1 cellular context compared by ENCODE assay signal in the genomic region with DNA sequence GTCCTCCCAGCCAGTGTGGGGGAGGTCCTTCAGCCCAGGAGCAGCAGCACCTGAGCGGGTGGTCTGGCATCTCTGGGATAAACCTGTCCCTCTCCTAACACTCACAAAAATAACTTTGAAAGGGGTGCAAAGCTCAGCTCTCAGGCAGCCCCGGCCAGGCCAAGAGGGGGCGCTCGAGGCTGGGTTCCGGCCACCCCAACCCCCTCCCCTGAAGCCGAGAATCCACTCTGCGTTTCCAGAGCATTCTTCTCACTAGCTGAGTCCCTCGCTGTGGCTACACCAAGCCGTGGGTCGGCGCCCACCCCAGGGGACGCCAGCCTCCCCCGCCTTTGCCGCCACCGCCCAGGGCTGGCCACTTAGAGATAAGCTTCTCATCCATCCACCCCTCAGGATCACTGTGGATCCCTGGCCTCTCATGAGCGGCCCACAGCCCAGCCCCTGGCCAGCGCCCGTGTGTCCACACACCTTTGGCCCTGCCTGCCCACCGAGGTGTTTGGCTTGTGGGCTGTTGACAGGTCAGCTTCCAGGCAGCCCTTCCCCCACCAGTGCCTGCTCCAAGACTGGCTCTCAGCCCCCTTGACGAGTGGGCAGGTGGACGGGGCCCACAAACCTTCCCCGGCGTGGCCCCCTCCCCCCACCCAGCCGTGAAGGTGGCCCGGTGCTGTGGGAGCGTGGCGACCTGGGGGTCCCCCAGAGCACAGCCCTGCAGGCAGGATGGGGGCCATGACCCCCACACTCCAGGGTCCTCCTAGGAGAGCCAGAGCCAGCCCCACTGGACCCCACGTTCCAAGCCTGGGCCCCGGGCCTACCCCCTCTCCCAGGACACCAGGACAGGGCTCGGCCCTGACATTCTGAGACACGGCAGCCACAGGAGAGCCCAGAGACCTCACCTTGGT.
TF ChIP-seq lines count a peak whose summit lies in the region.

No MANE protein-coding gene starts in this region.

TF ChIP-seq in K562, 482 proteins besides CTCF, POLR2A, EP300 and RAD21 (continued from another document and continues in another):
- TF ChIP-seq KLF13 (tag; IDR thresholded peaks at IDR 0.05; ENCODE audit: borderline replicate concordance, low read depth) (no peak), HMG20A (CRISPR knock-in tag; conservative IDR thresholded peaks at IDR 0.05) (no peak), SMARCB1 (IDR thresholded peaks at IDR 0.05; ENCODE audit: insufficient read length, low read depth) (peak; percentile 73), SIN3A (IDR thresholded peaks at IDR 0.05; ENCODE audit: borderline replicate concordance in 2 of 2, control insufficient read depth in 1 of 2, low read depth in 2 of 2, low read length in 2 of 2) (peak in 1 of 2 experiments; percentile 65; a peak in 1 of 4 replicates), NUFIP1 (IDR thresholded peaks at IDR 0.05; ENCODE audit: partially characterized antibody) (no peak), GABPA (tag; conservative IDR thresholded peaks at IDR 0.05; ENCODE audit: low read depth) (peak; percentile 57), JUND (IDR thresholded peaks at IDR 0.05; ENCODE audit: borderline replicate concordance, low read depth, low read length) (peak; percentile 57), JUND (tag; IDR thresholded peaks at IDR 0.05; ENCODE audit: borderline replicate concordance, low read depth, low read length) (no peak; the same call in 2 of the 3 replicates), SMAD4 (CRISPR knock-in tag; conservative IDR thresholded peaks at IDR 0.05) (peak; percentile 84), ZEB2 (IDR thresholded peaks at IDR 0.05) (peak; percentile 68), ZSCAN29 (IDR thresholded peaks at IDR 0.05) (no peak), ZKSCAN1 (IDR thresholded peaks at IDR 0.05; ENCODE audit: low read depth, low read length) (0 out of 2 replicates have a peak, but pooled peaks have one; percentile 45), ZNF146 (CRISPR knock-in tag; IDR thresholded peaks at IDR 0.05; ENCODE audit: unreplicated experiment) (no peak), MEIS2 (IDR thresholded peaks at IDR 0.05; ENCODE audit: partially characterized antibody) (no peak), ZNF778 (CRISPR knock-in tag; IDR thresholded peaks at IDR 0.05) (no peak), PRPF4 (IDR thresholded peaks at IDR 0.05; ENCODE audit: insufficient read depth, low read depth, low read length, poor library complexity, severe bottlenecking) (no peak), CBFA2T2 (conservative IDR thresholded peaks at IDR 0.05) (peak; percentile 63), SUPT5H (IDR thresholded peaks at IDR 0.05) (no peak), SMAD1 (IDR thresholded peaks at IDR 0.05; ENCODE audit: low read depth, low read length, partially characterized antibody) (no peak), ZNF133 (CRISPR knock-in tag; IDR thresholded peaks at IDR 0.05) (no peak), PHTF2 (CRISPR knock-in tag; IDR thresholded peaks at IDR 0.05) (no peak), PYGO2 (tag; IDR thresholded peaks at IDR 0.05) (no peak), ILF3 (IDR thresholded peaks at IDR 0.05; ENCODE audit: borderline replicate concordance) (no peak), RBM34 (IDR thresholded peaks at IDR 0.05; ENCODE audit: borderline replicate concordance, insufficient read depth, low read length) (no peak), EZH2 (IDR thresholded peaks at IDR 0.05; ENCODE audit: borderline replicate concordance, low read depth, low read length) (no peak), CSDE1 (IDR thresholded peaks at IDR 0.05) (no peak), RFX5 (IDR thresholded peaks at IDR 0.05; ENCODE audit: low read depth, low read length) (no peak), XRCC5 (IDR thresholded peaks at IDR 0.05; ENCODE audit: low read depth, low read length) (peak; percentile 93), NFRKB (IDR thresholded peaks at IDR 0.05; ENCODE audit: low read depth) (no peak; the same call in 1 of the 2 replicates), DPF2 (IDR thresholded peaks at IDR 0.05) (peak; percentile 87), WHSC1 (IDR thresholded peaks at IDR 0.05; ENCODE audit: low read length) (no peak), KDM4B (IDR thresholded peaks at IDR 0.05; ENCODE audit: borderline replicate concordance in 2 of 2, low read depth in 1 of 2) (peak in 1 of 2 experiments; percentile 46; a peak in 1 of 4 replicates), ZNF561 (CRISPR knock-in tag; conservative IDR thresholded peaks at IDR 0.05) (no peak)
- TF ChIP-seq, protein P1, sequence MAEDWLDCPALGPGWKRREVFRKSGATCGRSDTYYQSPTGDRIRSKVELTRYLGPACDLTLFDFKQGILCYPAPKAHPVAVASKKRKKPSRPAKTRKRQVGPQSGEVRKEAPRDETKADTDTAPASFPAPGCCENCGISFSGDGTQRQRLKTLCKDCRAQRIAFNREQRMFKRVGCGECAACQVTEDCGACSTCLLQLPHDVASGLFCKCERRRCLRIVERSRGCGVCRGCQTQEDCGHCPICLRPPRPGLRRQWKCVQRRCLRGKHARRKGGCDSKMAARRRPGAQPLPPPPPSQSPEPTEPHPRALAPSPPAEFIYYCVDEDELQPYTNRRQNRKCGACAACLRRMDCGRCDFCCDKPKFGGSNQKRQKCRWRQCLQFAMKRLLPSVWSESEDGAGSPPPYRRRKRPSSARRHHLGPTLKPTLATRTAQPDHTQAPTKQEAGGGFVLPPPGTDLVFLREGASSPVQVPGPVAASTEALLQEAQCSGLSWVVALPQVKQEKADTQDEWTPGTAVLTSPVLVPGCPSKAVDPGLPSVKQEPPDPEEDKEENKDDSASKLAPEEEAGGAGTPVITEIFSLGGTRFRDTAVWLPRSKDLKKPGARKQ (CRISPR knock-in tag; IDR thresholded peaks at IDR 0.05), result no peak
- TF ChIP-seq, protein P2, sequence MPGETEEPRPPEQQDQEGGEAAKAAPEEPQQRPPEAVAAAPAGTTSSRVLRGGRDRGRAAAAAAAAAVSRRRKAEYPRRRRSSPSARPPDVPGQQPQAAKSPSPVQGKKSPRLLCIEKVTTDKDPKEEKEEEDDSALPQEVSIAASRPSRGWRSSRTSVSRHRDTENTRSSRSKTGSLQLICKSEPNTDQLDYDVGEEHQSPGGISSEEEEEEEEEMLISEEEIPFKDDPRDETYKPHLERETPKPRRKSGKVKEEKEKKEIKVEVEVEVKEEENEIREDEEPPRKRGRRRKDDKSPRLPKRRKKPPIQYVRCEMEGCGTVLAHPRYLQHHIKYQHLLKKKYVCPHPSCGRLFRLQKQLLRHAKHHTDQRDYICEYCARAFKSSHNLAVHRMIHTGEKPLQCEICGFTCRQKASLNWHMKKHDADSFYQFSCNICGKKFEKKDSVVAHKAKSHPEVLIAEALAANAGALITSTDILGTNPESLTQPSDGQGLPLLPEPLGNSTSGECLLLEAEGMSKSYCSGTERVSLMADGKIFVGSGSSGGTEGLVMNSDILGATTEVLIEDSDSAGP (CRISPR knock-in tag; IDR thresholded peaks at IDR 0.05), result no peak
- TF ChIP-seq, protein P3, sequence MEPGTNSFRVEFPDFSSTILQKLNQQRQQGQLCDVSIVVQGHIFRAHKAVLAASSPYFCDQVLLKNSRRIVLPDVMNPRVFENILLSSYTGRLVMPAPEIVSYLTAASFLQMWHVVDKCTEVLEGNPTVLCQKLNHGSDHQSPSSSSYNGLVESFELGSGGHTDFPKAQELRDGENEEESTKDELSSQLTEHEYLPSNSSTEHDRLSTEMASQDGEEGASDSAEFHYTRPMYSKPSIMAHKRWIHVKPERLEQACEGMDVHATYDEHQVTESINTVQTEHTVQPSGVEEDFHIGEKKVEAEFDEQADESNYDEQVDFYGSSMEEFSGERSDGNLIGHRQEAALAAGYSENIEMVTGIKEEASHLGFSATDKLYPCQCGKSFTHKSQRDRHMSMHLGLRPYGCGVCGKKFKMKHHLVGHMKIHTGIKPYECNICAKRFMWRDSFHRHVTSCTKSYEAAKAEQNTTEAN (CRISPR knock-in tag; IDR thresholded peaks at IDR 0.05), result no peak
- TF ChIP-seq, protein P4, sequence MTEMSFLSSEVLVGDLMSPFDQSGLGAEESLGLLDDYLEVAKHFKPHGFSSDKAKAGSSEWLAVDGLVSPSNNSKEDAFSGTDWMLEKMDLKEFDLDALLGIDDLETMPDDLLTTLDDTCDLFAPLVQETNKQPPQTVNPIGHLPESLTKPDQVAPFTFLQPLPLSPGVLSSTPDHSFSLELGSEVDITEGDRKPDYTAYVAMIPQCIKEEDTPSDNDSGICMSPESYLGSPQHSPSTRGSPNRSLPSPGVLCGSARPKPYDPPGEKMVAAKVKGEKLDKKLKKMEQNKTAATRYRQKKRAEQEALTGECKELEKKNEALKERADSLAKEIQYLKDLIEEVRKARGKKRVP (CRISPR knock-in tag; IDR thresholded peaks at IDR 0.05), result peak; percentile 52; the same call in 1 of the 2 replicates
- TF ChIP-seq, protein P5, sequence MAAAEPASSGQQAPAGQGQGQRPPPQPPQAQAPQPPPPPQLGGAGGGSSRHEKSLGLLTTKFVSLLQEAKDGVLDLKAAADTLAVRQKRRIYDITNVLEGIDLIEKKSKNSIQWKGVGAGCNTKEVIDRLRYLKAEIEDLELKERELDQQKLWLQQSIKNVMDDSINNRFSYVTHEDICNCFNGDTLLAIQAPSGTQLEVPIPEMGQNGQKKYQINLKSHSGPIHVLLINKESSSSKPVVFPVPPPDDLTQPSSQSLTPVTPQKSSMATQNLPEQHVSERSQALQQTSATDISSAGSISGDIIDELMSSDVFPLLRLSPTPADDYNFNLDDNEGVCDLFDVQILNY (CRISPR knock-in tag; IDR thresholded peaks at IDR 0.05), result no peak
- TF ChIP-seq, protein P6, sequence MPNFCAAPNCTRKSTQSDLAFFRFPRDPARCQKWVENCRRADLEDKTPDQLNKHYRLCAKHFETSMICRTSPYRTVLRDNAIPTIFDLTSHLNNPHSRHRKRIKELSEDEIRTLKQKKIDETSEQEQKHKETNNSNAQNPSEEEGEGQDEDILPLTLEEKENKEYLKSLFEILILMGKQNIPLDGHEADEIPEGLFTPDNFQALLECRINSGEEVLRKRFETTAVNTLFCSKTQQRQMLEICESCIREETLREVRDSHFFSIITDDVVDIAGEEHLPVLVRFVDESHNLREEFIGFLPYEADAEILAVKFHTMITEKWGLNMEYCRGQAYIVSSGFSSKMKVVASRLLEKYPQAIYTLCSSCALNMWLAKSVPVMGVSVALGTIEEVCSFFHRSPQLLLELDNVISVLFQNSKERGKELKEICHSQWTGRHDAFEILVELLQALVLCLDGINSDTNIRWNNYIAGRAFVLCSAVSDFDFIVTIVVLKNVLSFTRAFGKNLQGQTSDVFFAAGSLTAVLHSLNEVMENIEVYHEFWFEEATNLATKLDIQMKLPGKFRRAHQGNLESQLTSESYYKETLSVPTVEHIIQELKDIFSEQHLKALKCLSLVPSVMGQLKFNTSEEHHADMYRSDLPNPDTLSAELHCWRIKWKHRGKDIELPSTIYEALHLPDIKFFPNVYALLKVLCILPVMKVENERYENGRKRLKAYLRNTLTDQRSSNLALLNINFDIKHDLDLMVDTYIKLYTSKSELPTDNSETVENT (CRISPR knock-in tag; IDR thresholded peaks at IDR 0.05), result no peak
- TF ChIP-seq, protein P7, sequence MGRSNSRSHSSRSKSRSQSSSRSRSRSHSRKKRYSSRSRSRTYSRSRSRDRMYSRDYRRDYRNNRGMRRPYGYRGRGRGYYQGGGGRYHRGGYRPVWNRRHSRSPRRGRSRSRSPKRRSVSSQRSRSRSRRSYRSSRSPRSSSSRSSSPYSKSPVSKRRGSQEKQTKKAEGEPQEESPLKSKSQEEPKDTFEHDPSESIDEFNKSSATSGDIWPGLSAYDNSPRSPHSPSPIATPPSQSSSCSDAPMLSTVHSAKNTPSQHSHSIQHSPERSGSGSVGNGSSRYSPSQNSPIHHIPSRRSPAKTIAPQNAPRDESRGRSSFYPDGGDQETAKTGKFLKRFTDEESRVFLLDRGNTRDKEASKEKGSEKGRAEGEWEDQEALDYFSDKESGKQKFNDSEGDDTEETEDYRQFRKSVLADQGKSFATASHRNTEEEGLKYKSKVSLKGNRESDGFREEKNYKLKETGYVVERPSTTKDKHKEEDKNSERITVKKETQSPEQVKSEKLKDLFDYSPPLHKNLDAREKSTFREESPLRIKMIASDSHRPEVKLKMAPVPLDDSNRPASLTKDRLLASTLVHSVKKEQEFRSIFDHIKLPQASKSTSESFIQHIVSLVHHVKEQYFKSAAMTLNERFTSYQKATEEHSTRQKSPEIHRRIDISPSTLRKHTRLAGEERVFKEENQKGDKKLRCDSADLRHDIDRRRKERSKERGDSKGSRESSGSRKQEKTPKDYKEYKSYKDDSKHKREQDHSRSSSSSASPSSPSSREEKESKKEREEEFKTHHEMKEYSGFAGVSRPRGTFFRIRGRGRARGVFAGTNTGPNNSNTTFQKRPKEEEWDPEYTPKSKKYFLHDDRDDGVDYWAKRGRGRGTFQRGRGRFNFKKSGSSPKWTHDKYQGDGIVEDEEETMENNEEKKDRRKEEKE (IDR thresholded peaks at IDR 0.05; ENCODE audit: borderline replicate concordance in 1 of 2, control insufficient read depth in 1 of 2, low read depth in 2 of 2, low read length in 1 of 2), result 0 out of 4 replicates have a peak, but pooled peaks of 1 of the 2 experiments have one; percentile 34
- TF ChIP-seq, protein P8, sequence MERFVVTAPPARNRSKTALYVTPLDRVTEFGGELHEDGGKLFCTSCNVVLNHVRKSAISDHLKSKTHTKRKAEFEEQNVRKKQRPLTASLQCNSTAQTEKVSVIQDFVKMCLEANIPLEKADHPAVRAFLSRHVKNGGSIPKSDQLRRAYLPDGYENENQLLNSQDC (CRISPR knock-in tag; IDR thresholded peaks at IDR 0.05), result no peak
- TF ChIP-seq, protein P9, sequence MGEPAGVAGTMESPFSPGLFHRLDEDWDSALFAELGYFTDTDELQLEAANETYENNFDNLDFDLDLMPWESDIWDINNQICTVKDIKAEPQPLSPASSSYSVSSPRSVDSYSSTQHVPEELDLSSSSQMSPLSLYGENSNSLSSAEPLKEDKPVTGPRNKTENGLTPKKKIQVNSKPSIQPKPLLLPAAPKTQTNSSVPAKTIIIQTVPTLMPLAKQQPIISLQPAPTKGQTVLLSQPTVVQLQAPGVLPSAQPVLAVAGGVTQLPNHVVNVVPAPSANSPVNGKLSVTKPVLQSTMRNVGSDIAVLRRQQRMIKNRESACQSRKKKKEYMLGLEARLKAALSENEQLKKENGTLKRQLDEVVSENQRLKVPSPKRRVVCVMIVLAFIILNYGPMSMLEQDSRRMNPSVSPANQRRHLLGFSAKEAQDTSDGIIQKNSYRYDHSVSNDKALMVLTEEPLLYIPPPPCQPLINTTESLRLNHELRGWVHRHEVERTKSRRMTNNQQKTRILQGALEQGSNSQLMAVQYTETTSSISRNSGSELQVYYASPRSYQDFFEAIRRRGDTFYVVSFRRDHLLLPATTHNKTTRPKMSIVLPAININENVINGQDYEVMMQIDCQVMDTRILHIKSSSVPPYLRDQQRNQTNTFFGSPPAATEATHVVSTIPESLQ (CRISPR knock-in tag; IDR thresholded peaks at IDR 0.05), result no peak
- TF ChIP-seq, protein P10, sequence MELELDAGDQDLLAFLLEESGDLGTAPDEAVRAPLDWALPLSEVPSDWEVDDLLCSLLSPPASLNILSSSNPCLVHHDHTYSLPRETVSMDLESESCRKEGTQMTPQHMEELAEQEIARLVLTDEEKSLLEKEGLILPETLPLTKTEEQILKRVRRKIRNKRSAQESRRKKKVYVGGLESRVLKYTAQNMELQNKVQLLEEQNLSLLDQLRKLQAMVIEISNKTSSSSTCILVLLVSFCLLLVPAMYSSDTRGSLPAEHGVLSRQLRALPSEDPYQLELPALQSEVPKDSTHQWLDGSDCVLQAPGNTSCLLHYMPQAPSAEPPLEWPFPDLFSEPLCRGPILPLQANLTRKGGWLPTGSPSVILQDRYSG (tag; conservative IDR thresholded peaks at IDR 0.05; ENCODE audit: low read depth), result no peak
- TF ChIP-seq, protein P11, sequence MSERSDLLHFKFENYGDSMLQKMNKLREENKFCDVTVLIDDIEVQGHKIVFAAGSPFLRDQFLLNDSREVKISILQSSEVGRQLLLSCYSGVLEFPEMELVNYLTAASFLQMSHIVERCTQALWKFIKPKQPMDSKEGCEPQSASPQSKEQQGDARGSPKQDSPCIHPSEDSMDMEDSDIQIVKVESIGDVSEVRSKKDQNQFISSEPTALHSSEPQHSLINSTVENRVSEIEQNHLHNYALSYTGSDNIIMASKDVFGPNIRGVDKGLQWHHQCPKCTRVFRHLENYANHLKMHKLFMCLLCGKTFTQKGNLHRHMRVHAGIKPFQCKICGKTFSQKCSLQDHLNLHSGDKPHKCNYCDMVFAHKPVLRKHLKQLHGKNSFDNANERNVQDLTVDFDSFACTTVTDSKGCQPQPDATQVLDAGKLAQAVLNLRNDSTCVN (CRISPR knock-in tag; IDR thresholded peaks at IDR 0.05), result no peak
